7 cellular contexts compared by ENCODE assay signal in the genomic region with DNA sequence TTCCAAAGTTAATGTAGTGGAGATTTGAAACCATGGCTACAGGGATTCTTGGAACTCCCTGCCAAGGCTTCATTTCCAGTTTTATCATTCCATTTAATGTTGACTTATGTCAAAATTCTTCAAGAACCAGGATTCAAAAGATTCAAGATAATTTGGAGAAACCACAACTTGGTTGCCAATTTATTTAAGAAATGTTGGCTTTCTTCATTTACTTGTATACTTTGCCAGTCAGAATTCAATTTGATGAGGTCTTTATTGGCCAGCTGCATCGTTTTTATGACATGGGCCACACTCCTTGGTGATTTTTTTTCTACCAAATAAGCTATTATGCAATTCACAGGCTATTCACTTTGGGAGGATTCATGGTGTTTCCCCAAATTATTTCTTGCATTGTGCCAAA.
"Had no signal": no experiment of that assay in that cellular context is flagged by ENCODE, and none has a peak within 500 bp of the region (broad histone marks: within the 10 kb centered on the region; RNA-seq: fewer than 3 reads in every experiment).

No MANE protein-coding gene starts in this region.

- H3K4me1 Mint-ChIP-seq: GM23338, H9 had no signal

- H3K4me3 ChIP-seq: GM23338 had no signal

- H2AFZ ChIP-seq: GM23338 had no signal

- H3K4me2 ChIP-seq: GM23338 had no signal

- H3K4me3 Mint-ChIP-seq: GM23338, H9 had no signal

- DNase-seq: H9, HCEC 1CT, IMR-90 had no signal

- FAIRE-seq: H1, H54, HTR-8/SVneo had no signal

- H3K27ac Mint-ChIP-seq: GM23338, H9 had no signal

- ATAC-seq: GM23338 had no signal
